17 cellular contexts compared by ENCODE assay signal in genomic region chr2:144498215-144498614, GRCh38. TPM values are rescaled to one million over a fixed set of nuclear protein-coding genes. Genes with fewer than 3 reads are reported as not detected.
DNase-seq lines count a peak whose midpoint lies in the region; ATAC-seq and TF ChIP-seq lines count a peak whose summit lies in the region.
"Had no signal": no experiment of that assay in that cellular context is flagged by ENCODE, and none has a peak within 500 bp of the region (broad histone marks: within the 10 kb centered on the region; RNA-seq: fewer than 3 reads in every experiment).

No MANE protein-coding gene starts in this region.

- no peak overlapping the region for H3K4me2 ChIP-seq in GM23338

- intact Hi-C loops in dorsolateral prefrontal cortex (cut with DNase I) (no loop called here), Calu3 (cut with micrococcal nuclease; ENCODE audit: unreplicated experiment) (no loop called here)

- BruUV-seq in Calu3 (replicated peaks; lab: Mats Ljungman, UMichigan) = no TSS peak

- no peaks in the 10 kb centered on the region for H4K20me1 ChIP-seq in GM23338 (replicated peaks; ENCODE audit: insufficient read depth)

- H3K9me3 Mint-ChIP-seq in GM23338 (no peaks in the 10 kb centered on the region), osteocyte (ENCODE audit: unreplicated experiment) (no peaks in the 10 kb centered on the region), Calu3 (ENCODE audit: low read depth, unreplicated experiment) (no peaks in the 10 kb centered on the region)
- H3K9me3 Mint-ChIP-seq: activated naive CD8-positive, alpha-beta T cell treated with anti-CD3 and anti-CD28 coated beads, Interleukin-2, amount 50 U/mL, for 24 hours; activated T-helper 17 cell treated with anti-CD3 and anti-CD28 coated beads, Interleukin-2, amount 50 U/mL, for 72 hours had no signal

- H3K27ac Mint-ChIP-seq in GM23338 = no peak overlapping the region
- H3K27ac Mint-ChIP-seq in osteocyte (ENCODE audit: unreplicated experiment) = peak overlapping the region; percentile 56
- no peak overlapping the region for H3K27ac Mint-ChIP-seq in Calu3 (ENCODE audit: unreplicated experiment)
- H3K27ac Mint-ChIP-seq: activated naive CD8-positive, alpha-beta T cell treated with anti-CD3 and anti-CD28 coated beads, Interleukin-2, amount 50 U/mL, for 24 hours; activated T-helper 17 cell treated with anti-CD3 and anti-CD28 coated beads, Interleukin-2, amount 50 U/mL, for 72 hours had no signal

- CTCF ChIA-PET in Calu3 (lab: Charles Lee) = no interaction called here

- peaks cover 24% of the 10 kb centered on the region for H3K4me1 ChIP-seq in GM23338 (ENCODE audit: insufficient read depth)

- no peak for DNase-seq in GM23338 (ENCODE audit: low spot score)
- DNase-seq in NCI-H2171 treated with DMSO at 0.1 percent for 48 hours (lab: John Stamatoyannopoulos, UW) = peak; percentile 75
- no peak for DNase-seq in dorsolateral prefrontal cortex
- no peak for DNase-seq in osteocyte (ENCODE audit: extremely low spot score, unreplicated experiment)
- no peak for DNase-seq in stimulated activated CD4-positive, alpha-beta T cell treated with anti-CD3 and anti-CD28 coated beads, Interleukin-2, amount 100 ng/mL, for 24 hours
- no peak for DNase-seq in Calu3
- DNase-seq in HPDE6-E6E7 (ENCODE audit: extremely low spot score) = no peak
- DNase-seq in NCI-H146 (lab: John Stamatoyannopoulos, UW) = no peak
- DNase-seq: activated CD4-positive, CD25-positive, alpha-beta regulatory T cell; activated naive CD8-positive, alpha-beta T cell treated with anti-CD3 and anti-CD28 coated beads, Interleukin-2, amount 50 U/mL, for 24 hours; GDM1; left cardiac atrium; NCI-H1105; stimulated activated CD4-positive, alpha-beta T cell treated with anti-CD3 and anti-CD28 coated beads, Interleukin-2, amount 100 ng/mL, for 48 hours had no signal

- H3F3A ChIP-seq in GM23338 (replicated peaks; ENCODE audit: low read depth) = no peaks in the 10 kb centered on the region

- H3K27me3 Mint-ChIP-seq in GM23338 (ENCODE audit: insufficient read depth, low read depth, poor library complexity) (no peaks in the 10 kb centered on the region), osteocyte (ENCODE audit: unreplicated experiment) (no peaks in the 10 kb centered on the region), Calu3 (ENCODE audit: unreplicated experiment) (no peaks in the 10 kb centered on the region)
- H3K27me3 Mint-ChIP-seq: activated naive CD8-positive, alpha-beta T cell treated with anti-CD3 and anti-CD28 coated beads, Interleukin-2, amount 50 U/mL, for 24 hours; activated T-helper 17 cell treated with anti-CD3 and anti-CD28 coated beads, Interleukin-2, amount 50 U/mL, for 72 hours had no signal

- no peaks in the 10 kb centered on the region for H3K79me2 ChIP-seq in GM23338 (replicated peaks; ENCODE audit: insufficient read depth)

- H3K4me1 Mint-ChIP-seq in GM23338 = peaks cover 22% of the 10 kb centered on the region
- H3K4me1 Mint-ChIP-seq in osteocyte (ENCODE audit: unreplicated experiment) = peaks cover 52% of the 10 kb centered on the region
- no peaks in the 10 kb centered on the region for H3K4me1 Mint-ChIP-seq in Calu3 (ENCODE audit: low read depth, unreplicated experiment)

- peak overlapping the region; percentile 45; the same call in 1 of the 2 replicates for H2AFZ ChIP-seq in GM23338

- H3K27ac ChIP-seq in GM23338 (ENCODE audit: low read depth) (no peak overlapping the region), dorsolateral prefrontal cortex (peak overlapping the region; percentile 3 to 100 (median 100))

- ATAC-seq in GM23338 = no peak
- ATAC-seq: activated T-helper 17 cell treated with anti-CD3 and anti-CD28 coated beads, Interleukin-2, amount 50 U/mL, for 72 hours; GM12878; left cardiac atrium; Right ventricle myocardium inferior had no signal

- no peaks in the 10 kb centered on the region for H3K36me3 Mint-ChIP-seq in GM23338 (ENCODE audit: low read depth)
- H3K36me3 Mint-ChIP-seq in osteocyte (ENCODE audit: unreplicated experiment) = peaks cover 25% of the 10 kb centered on the region
- H3K36me3 Mint-ChIP-seq in Calu3 (ENCODE audit: insufficient read depth, unreplicated experiment) = no peaks in the 10 kb centered on the region

- no peaks in the 10 kb centered on the region for H3K9me2 ChIP-seq in GM23338 (ENCODE audit: insufficient read depth)

- H3K36me3 ChIP-seq in GM23338 (ENCODE audit: insufficient read depth) = no peaks in the 10 kb centered on the region

- H3K4me3 ChIP-seq in GM23338 (no peak overlapping the region), dorsolateral prefrontal cortex (no peak overlapping the region)
- H3K4me3 ChIP-seq: GM12878 had no signal

- H3K27me3 ChIP-seq in GM23338 (ENCODE audit: insufficient read depth) = no peaks in the 10 kb centered on the region
- H3K27me3 ChIP-seq in dorsolateral prefrontal cortex = no peaks in the 10 kb centered on the region

- TF ChIP-seq CTCF in GM23338 (conservative IDR thresholded peaks at IDR 0.05; ENCODE audit: low read depth in 2 of 2) (no peak), dorsolateral prefrontal cortex (IDR thresholded peaks at IDR 0.05 in 54 of 56, conservative IDR thresholded peaks at IDR 0.05 in 2 of 56; ENCODE audit: low read depth in 1 of 56, partially characterized antibody in 56 of 56) (no peak), osteocyte (IDR thresholded peaks at IDR 0.05) (no peak), Calu3 (IDR thresholded peaks at IDR 0.05; ENCODE audit: unreplicated experiment) (no peak)

- no peak overlapping the region for H3K4me3 Mint-ChIP-seq in GM23338
- no peak overlapping the region for H3K4me3 Mint-ChIP-seq in osteocyte (ENCODE audit: unreplicated experiment)
- H3K4me3 Mint-ChIP-seq in Calu3 (ENCODE audit: low read depth, unreplicated experiment) = no peak overlapping the region
- H3K4me3 Mint-ChIP-seq: activated naive CD8-positive, alpha-beta T cell treated with anti-CD3 and anti-CD28 coated beads, Interleukin-2, amount 50 U/mL, for 24 hours; activated T-helper 17 cell treated with anti-CD3 and anti-CD28 coated beads, Interleukin-2, amount 50 U/mL, for 72 hours had no signal

TF ChIP-seq in GM23338, 12 proteins besides CTCF, POLR2A, EP300 and RAD21:
- TF ChIP-seq EZH2phosphoT487 (IDR thresholded peaks at IDR 0.05; ENCODE audit: unreplicated experiment) (no peak), NANOG (IDR thresholded peaks at IDR 0.05; ENCODE audit: borderline replicate concordance) (no peak)

RNA-seq across cellular contexts. Expression of gene ZEB2, which starts 21.7 kb away (rescaled TPM):
- total RNA-seq in GM23338 (2014; rRNA removed; shearing (Covaris generic)) = 0.08 TPM in 1 of 2 replicates, not detected in the other
- 0.07 and 0.45 TPM in 2 replicates for polyA plus RNA-seq in GM23338 (2016; fragmentation: Nextera tagmentation; extraction: Ambion mirVana)
- total RNA-seq in dorsolateral prefrontal cortex (100 to 1,000 TPM; 160 to 942 (median 318) TPM), osteocyte (126 and 139 TPM in 2 replicates), Calu3 (2022) (0.32 and 0.97 TPM in 2 replicates)

Comparison
In these comparisons a context has a peak if more than half of its experiments do, and no peak if none do; other contexts are left out.
1. RNA of gene ZEB2, which starts 21.7 kb away (total RNA-seq): 160 to 942 TPM in dorsolateral prefrontal cortex and 126 to 139 TPM in osteocyte; 0.32 to 0.97 TPM in Calu3 and 0.08 TPM in GM23338; every median in the first group is over 10 times any median in the second.